In the genomic region with DNA sequence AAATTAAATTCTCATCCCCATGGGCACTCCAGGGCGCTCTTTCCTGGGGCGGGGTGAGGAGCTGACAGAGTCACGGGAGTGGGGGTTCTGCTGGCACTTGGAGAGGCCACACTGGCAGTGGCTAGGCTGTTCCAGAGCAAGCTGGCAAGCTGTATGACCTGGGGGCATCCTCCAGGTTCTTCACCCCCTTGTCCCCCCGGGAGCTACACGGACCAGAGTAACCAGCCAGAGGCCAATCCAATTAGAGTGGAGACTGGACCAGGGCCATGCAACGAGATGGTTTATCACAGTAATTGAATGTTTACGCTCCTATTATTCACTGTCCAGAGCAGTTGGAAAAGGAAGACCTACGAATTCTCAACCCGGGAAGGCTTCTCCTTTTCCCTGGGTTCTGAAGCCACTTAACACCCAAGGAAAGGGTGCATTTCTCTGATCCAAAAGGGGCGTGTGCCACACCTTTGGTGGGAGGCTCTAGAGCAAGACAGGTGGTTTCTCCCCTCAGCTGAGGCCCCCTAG, we compare ENCODE assay signal across 9 cellular contexts. TPM values are rescaled to one million over a fixed set of nuclear protein-coding genes. Genes with fewer than 3 reads are reported as not detected.
DNase-seq lines count a peak whose midpoint lies in the region; ATAC-seq and TF ChIP-seq lines count a peak whose summit lies in the region.
"Had no signal": no experiment of that assay in that cellular context is flagged by ENCODE, and none has a peak within 500 bp of the region (broad histone marks: within the 10 kb centered on the region; RNA-seq: fewer than 3 reads in every experiment).

No MANE protein-coding gene starts in this region.

- H3K4me3 Mint-ChIP-seq in activated CD8-positive, alpha-beta memory T cell treated with anti-CD3 and anti-CD28 coated beads, Interleukin-2, amount 10 ng/mL, durations not matched to agents 7 days and 5 days = peak overlapping the region; percentile 85
- H3K4me3 Mint-ChIP-seq in activated naive CD8-positive, alpha-beta T cell treated with anti-CD3 and anti-CD28 coated beads, Interleukin-2, amount 50 U/mL, for 24 hours = peak overlapping the region; percentile 91

- no peaks in the 10 kb centered on the region for H3K27me3 Mint-ChIP-seq in activated CD8-positive, alpha-beta memory T cell treated with anti-CD3 and anti-CD28 coated beads, Interleukin-2, amount 10 ng/mL, durations not matched to agents 7 days and 5 days
- no peaks in the 10 kb centered on the region for H3K27me3 Mint-ChIP-seq in activated naive CD8-positive, alpha-beta T cell treated with anti-CD3 and anti-CD28 coated beads, Interleukin-2, amount 50 U/mL, for 24 hours

- H3K27ac ChIP-seq in liver (ENCODE audit: low read depth in 1 of 2, low read length in 2 of 2) (peak overlapping the region; percentile 89 to 94), thymus (ENCODE audit: low read depth) (peak overlapping the region; percentile 91)
- H3K27ac ChIP-seq: cardiac muscle cell had no signal

- WGBS in liver = 42% methylated on average over 10 of the region's 10 CpGs
- 57% methylated on average over 10 of the region's 10 CpGs for WGBS in thymus

- H3K27me3 ChIP-seq in liver (ENCODE audit: control insufficient read depth in 4 of 4, insufficient read depth in 4 of 4, low read length in 3 of 4) = no peaks in the 10 kb centered on the region
- no peaks in the 10 kb centered on the region for H3K27me3 ChIP-seq in thymus (ENCODE audit: control insufficient read depth, insufficient read depth)
- H3K27me3 ChIP-seq: cardiac muscle cell had no signal

- H3K36me3 Mint-ChIP-seq in activated CD8-positive, alpha-beta memory T cell treated with anti-CD3 and anti-CD28 coated beads, Interleukin-2, amount 10 ng/mL, durations not matched to agents 7 days and 5 days = peaks cover 11% of the 10 kb centered on the region
- peaks cover 27% of the 10 kb centered on the region for H3K36me3 Mint-ChIP-seq in activated naive CD8-positive, alpha-beta T cell treated with anti-CD3 and anti-CD28 coated beads, Interleukin-2, amount 50 U/mL, for 24 hours (ENCODE audit: low read depth)

- ATAC-seq in activated CD8-positive, alpha-beta memory T cell treated with anti-CD3 and anti-CD28 coated beads, Interleukin-2, amount 10 ng/mL, durations not matched to agents 7 days and 5 days = no peak
- ATAC-seq in activated naive CD8-positive, alpha-beta T cell treated with anti-CD3 and anti-CD28 coated beads, Interleukin-2, amount 50 U/mL, for 24 hours = no peak
- ATAC-seq in GM18502 (IDR thresholded peaks at IDR 0.05; ENCODE audit: poor library complexity, unreplicated experiment) (no peak), GM19035 (IDR thresholded peaks at IDR 0.05; ENCODE audit: unreplicated experiment) (no peak)

- CTCF ChIA-PET in activated CD8-positive, alpha-beta memory T cell treated with anti-CD3 and anti-CD28 coated beads, Interleukin-2, amount 10 ng/mL, durations not matched to agents 7 days and 5 days (lab: Charles Lee) = interaction anchor here (0.8 to 14.1 kb wide), 11 partner anchors 9 to 69 kb away, joined by 3 to 151 read pairs (median 43); no protein-coding TSS in a partner anchor

- H3K9me3 Mint-ChIP-seq in activated CD8-positive, alpha-beta memory T cell treated with anti-CD3 and anti-CD28 coated beads, Interleukin-2, amount 10 ng/mL, durations not matched to agents 7 days and 5 days (ENCODE audit: low read depth) = no peaks in the 10 kb centered on the region
- no peaks in the 10 kb centered on the region for H3K9me3 Mint-ChIP-seq in activated naive CD8-positive, alpha-beta T cell treated with anti-CD3 and anti-CD28 coated beads, Interleukin-2, amount 50 U/mL, for 24 hours

- H3K4me3 ChIP-seq in liver (ENCODE audit: low read depth in 1 of 3, low read length in 3 of 3) = peak overlapping the region; percentile 75 to 83 (median 81)
- H3K4me3 ChIP-seq in thymus (ENCODE audit: low read length) = peak overlapping the region; percentile 76

- peak overlapping the region; percentile 0 to 91 for H3K9ac ChIP-seq in liver (ENCODE audit: low read depth in 1 of 2, low read length in 2 of 2)

- no peak for TF ChIP-seq RAD21 in liver (IDR thresholded peaks at IDR 0.05)

- no peak for DNase-seq in activated CD8-positive, alpha-beta memory T cell treated with anti-CD3 and anti-CD28 coated beads, Interleukin-2, amount 10 ng/mL, durations not matched to agents 7 days and 5 days
- no peak for DNase-seq in activated CD8-positive, alpha-beta memory T cell treated with anti-CD3 and anti-CD28 coated beads, Interleukin-2, amount 50 U/mL, for 48 hours
- no peak for DNase-seq in activated naive CD8-positive, alpha-beta T cell treated with anti-CD3 and anti-CD28 coated beads, Interleukin-2, amount 50 U/mL, for 24 hours
- DNase-seq in stimulated activated CD4-positive, alpha-beta T cell treated with anti-CD3 and anti-CD28 coated beads, Interleukin-1b, Interleukin-23, amount 100 ng/mL, for 48 hours = no peak

- TF ChIP-seq CTCF in liver (IDR thresholded peaks at IDR 0.05; ENCODE audit: low read depth, low read length, missing input control) = no peak

- peak overlapping the region; percentile 92 for H3K27ac Mint-ChIP-seq in activated CD8-positive, alpha-beta memory T cell treated with anti-CD3 and anti-CD28 coated beads, Interleukin-2, amount 10 ng/mL, durations not matched to agents 7 days and 5 days
- H3K27ac Mint-ChIP-seq in activated naive CD8-positive, alpha-beta T cell treated with anti-CD3 and anti-CD28 coated beads, Interleukin-2, amount 50 U/mL, for 24 hours = peak overlapping the region; percentile 97

- peaks cover 0 to 3% (median 0%) of the 10 kb centered on the region in 4 donors for H3K36me3 ChIP-seq in liver (ENCODE audit: control insufficient read depth in 4 of 4, insufficient read depth in 3 of 4, low read depth in 1 of 4, low read length in 3 of 4)
- H3K36me3 ChIP-seq in thymus (ENCODE audit: control insufficient read depth, insufficient read depth) = no peaks in the 10 kb centered on the region
- H3K36me3 ChIP-seq: cardiac muscle cell had no signal

- H3K4me1 Mint-ChIP-seq in activated CD8-positive, alpha-beta memory T cell treated with anti-CD3 and anti-CD28 coated beads, Interleukin-2, amount 10 ng/mL, durations not matched to agents 7 days and 5 days = peaks cover 83% of the 10 kb centered on the region
- H3K4me1 Mint-ChIP-seq in activated naive CD8-positive, alpha-beta T cell treated with anti-CD3 and anti-CD28 coated beads, Interleukin-2, amount 50 U/mL, for 24 hours = peaks cover 83% of the 10 kb centered on the region

- H3K9me3 ChIP-seq in liver (ENCODE audit: control insufficient read depth in 4 of 4, low read length in 3 of 4) = no peaks in the 10 kb centered on the region
- no peaks in the 10 kb centered on the region for H3K9me3 ChIP-seq in thymus (ENCODE audit: control insufficient read depth)

- H3K4me1 ChIP-seq in liver (ENCODE audit: control insufficient read depth in 4 of 4, insufficient read depth in 4 of 4, low read length in 3 of 4) (peaks cover 52 to 81% (median 68%) of the 10 kb centered on the region in 4 donors), thymus (ENCODE audit: control insufficient read depth, insufficient read depth, low read length) (peaks cover 72% of the 10 kb centered on the region)

TF ChIP-seq in liver, 16 proteins besides CTCF, POLR2A, EP300 and RAD21:
- TF ChIP-seq EGR1 (IDR thresholded peaks at IDR 0.05; ENCODE audit: low read depth in 2 of 2) (no peak), RXRA (IDR thresholded peaks at IDR 0.05) (peak in 1 of 2 donors; percentile 28)

RNA-seq across cellular contexts. Expression of a gene that starts 43.8 kb away (rescaled TPM):
- 10 to 100 TPM; 27.1 to 36.6 TPM for total RNA-seq in activated CD8-positive, alpha-beta memory T cell treated with anti-CD3 and anti-CD28 coated beads, Interleukin-2, amount 10 ng/mL, durations not matched to agents 7 days and 5 days
- total RNA-seq in liver = 10 to 100 TPM in 1 of 2 donors, 1 to 10 TPM in 1; 2.3 to 10.4 TPM
- 1 to 10 TPM; 2.8 to 4.0 TPM for polyA plus RNA-seq in liver
- 31.2 TPM for polyA plus RNA-seq in thymus
